ENCODE assay signal across 15 cellular contexts in genomic region chr2:233982421-233983121, GRCh38.
DNase-seq lines count a peak whose midpoint lies in the region; ATAC-seq, FAIRE-seq and TF ChIP-seq lines count a peak whose summit lies in the region.
"Had no signal": no experiment of that assay in that cellular context is flagged by ENCODE, and none has a peak within 500 bp of the region (broad histone marks: within the 10 kb centered on the region; RNA-seq: fewer than 3 reads in every experiment).

No MANE protein-coding gene starts in this region.

- in situ Hi-C loops in IMR-90 (cut with MboI; ENCODE audit: low sequenced_read_pairs) (loop anchor here (10.0 kb wide), 1 partner anchor 1132 kb away; no protein-coding TSS in a partner anchor), HepG2 (cut with HindIII; ENCODE audit: extremely low pct_ligation_motif_present, low pct_unique_long_range_greater_than_20kb) (loop anchor here (25.0 kb wide), 1 partner anchor 1130 kb away; no protein-coding TSS in a partner anchor)

- TF ChIP-seq POLR2A in IMR-90 (IDR thresholded peaks at IDR 0.05; ENCODE audit: low read depth, low read length) (no peak), HepG2 (IDR thresholded peaks at IDR 0.05; ENCODE audit: insufficient read depth in 1 of 2, low read depth in 2 of 2, low read length in 2 of 2) (no peak)

- H3K56ac ChIP-seq in IMR-90 (ENCODE audit: extremely low read depth, insufficient read depth, low read length), result no peak overlapping the region
- H3K56ac ChIP-seq in H9 (ENCODE audit: insufficient read length, low read depth, low read length), result no peak overlapping the region

- no peaks in the 10 kb centered on the region for H4K20me1 ChIP-seq in IMR-90 (ENCODE audit: insufficient read depth, low read length)
- no peaks in the 10 kb centered on the region for H4K20me1 ChIP-seq in HepG2 (ENCODE audit: insufficient read depth, low read length)
- H4K20me1 ChIP-seq in H9 (ENCODE audit: control insufficient read depth, insufficient read depth, insufficient read length), result no peaks in the 10 kb centered on the region

- peak overlapping the region; percentile 80 for H4K91ac ChIP-seq in IMR-90 (ENCODE audit: insufficient read depth, low read depth, low read length)
- no peak overlapping the region for H4K91ac ChIP-seq in H9 (ENCODE audit: insufficient read length, low read depth, low read length)

- H3K27ac Mint-ChIP-seq in MCF 10A (ENCODE audit: low read depth, unreplicated experiment) (no peak overlapping the region), H9 (no peak overlapping the region)

- H3K27me3 Mint-ChIP-seq in MCF 10A (ENCODE audit: insufficient read depth, unreplicated experiment) (no peaks in the 10 kb centered on the region), H9 (ENCODE audit: low read depth) (peaks cover 13% of the 10 kb centered on the region)

- H3K36me3 Mint-ChIP-seq in MCF 10A (ENCODE audit: insufficient read depth, unreplicated experiment), result no peaks in the 10 kb centered on the region
- peaks cover 2 to 4% (median 4%) of the 10 kb centered on the region in 3 experiments; a peak in 2 of 7 replicates for H3K36me3 Mint-ChIP-seq in H9 (ENCODE audit: insufficient read depth in 1 of 3, low read depth in 3 of 3)

- H3K4me3 ChIP-seq in IMR-90 (ENCODE audit: insufficient read depth, low read depth, low read length) (no peak overlapping the region), HepG2 (replicated peaks in 1 of 3; ENCODE audit: insufficient read depth in 1 of 3, low read depth in 2 of 3, low read length in 3 of 3) (no peak overlapping the region)

- H3K9ac ChIP-seq in IMR-90 (ENCODE audit: low read depth, low read length), result no peak overlapping the region
- no peak overlapping the region for H3K9ac ChIP-seq in HepG2 (ENCODE audit: insufficient read depth, low read depth, low read length)
- no peak overlapping the region for H3K9ac ChIP-seq in H9 (ENCODE audit: extremely low read depth, insufficient read length, low read length)

- no TSS peak for BruUV-seq in IMR-90 (replicated peaks; lab: Mats Ljungman, UMichigan)
- no TSS peak for BruUV-seq in MCF 10A (replicated peaks; lab: Mats Ljungman, UMichigan)
- no TSS peak for BruUV-seq in HepG2 (replicated peaks; lab: Mats Ljungman, UMichigan)

- H3K4me3 Mint-ChIP-seq in MCF 10A (ENCODE audit: unreplicated experiment) (no peak overlapping the region), H9 (no peak overlapping the region)
- H3K4me3 Mint-ChIP-seq: CD4-positive, CD25-positive, alpha-beta regulatory T cell had no signal

- WGBS in IMR-90 (ENCODE audit: extremely low coverage in 2 of 2, insufficient read length in 1 of 2), 2 experiments, result 86% methylated on average over 8 of the region's 13 CpGs; no CpG with 5 or more reads in 1 of the 2 experiments
- whole genome bisulfite sequencing in HepG2 (ENCODE audit: low lambda C conversion rate), result 82% methylated on average over 13 of the region's 13 CpGs
- no CpG with 5 or more reads among the region's 13 CpGs for whole genome bisulfite sequencing in H9 (ENCODE audit: extremely low coverage, insufficient read length, low lambda C conversion rate)

- TF ChIP-seq RAD21 in IMR-90 (IDR thresholded peaks at IDR 0.05; ENCODE audit: low read length), result peak; percentile 24; the same call in 1 of the 2 replicates
- no peak for TF ChIP-seq RAD21 in HepG2 (CRISPR knock-in tag; IDR thresholded peaks at IDR 0.05)

- H3K79me1 ChIP-seq in IMR-90 (ENCODE audit: low read depth in 1 of 2, low read length in 2 of 2), result no peaks in the 10 kb centered on the region
- H3K79me1 ChIP-seq in H9 (ENCODE audit: insufficient read depth, low read depth, low read length, poor library complexity, severe bottlenecking), result no peaks in the 10 kb centered on the region

- TF ChIP-seq EP300 in HepG2 (IDR thresholded peaks at IDR 0.05; ENCODE audit: low read depth in 2 of 2, low read length in 2 of 2), result 0 out of 4 replicates have a peak, but pooled peaks of 1 of the 2 experiments have one; percentile 21
- TF ChIP-seq EP300 in HepG2 (CRISPR knock-in tag; IDR thresholded peaks at IDR 0.05; ENCODE audit: borderline replicate concordance), result no peak

- POLR2A ChIA-PET in IMR-90 (lab: Charles Lee; ENCODE audit: unreplicated experiment), result no interaction called here
- POLR2A ChIA-PET in MCF 10A (lab: Yijun Ruan, JAX), result interaction anchor here (0.9 to 1.0 kb wide), 5 partner anchors 8 to 513 kb away, joined by 3 to 5 read pairs (median 4); no protein-coding TSS in a partner anchor
- POLR2A ChIA-PET in HepG2 (lab: Yijun Ruan, JAX), result no interaction called here

- H3K36me3 ChIP-seq in IMR-90 (ENCODE audit: control insufficient read depth, insufficient read depth, low read length) (no peaks in the 10 kb centered on the region), HepG2 (replicated peaks in 1 of 2; ENCODE audit: control insufficient read depth in 1 of 2, insufficient read depth in 2 of 2, low read length in 2 of 2) (no peaks in the 10 kb centered on the region)

- no peak for TF ChIP-seq CTCF in IMR-90 (conservative IDR thresholded peaks at IDR 0.05; ENCODE audit: low read depth, low read length)
- no peak for TF ChIP-seq CTCF in MCF 10A (IDR thresholded peaks at IDR 0.05; ENCODE audit: unreplicated experiment)
- TF ChIP-seq CTCF in HepG2 (CRISPR knock-in tag; IDR thresholded peaks at IDR 0.05), result no peak
- no peak for TF ChIP-seq CTCF in H9 (conservative IDR thresholded peaks at IDR 0.05)

- H3K27ac ChIP-seq in IMR-90 (ENCODE audit: insufficient read depth, low read length) (peak overlapping the region; percentile 65), HepG2 (ENCODE audit: extremely low read length, insufficient read depth, low read length) (peak overlapping the region; percentile 17), H9 (ENCODE audit: insufficient read length, low read depth, low read length) (no peak overlapping the region)

- H3K9me3 ChIP-seq in IMR-90 (ENCODE audit: control insufficient read depth, insufficient read depth, low read length) (no peaks in the 10 kb centered on the region), HepG2 (ENCODE audit: low read length) (no peaks in the 10 kb centered on the region), H9 (ENCODE audit: control insufficient read depth, low read depth, low read length) (no peaks in the 10 kb centered on the region)

- H2AK9ac ChIP-seq in IMR-90 (replicated peaks; ENCODE audit: low read depth, low read length, poor library complexity), result peak overlapping the region; percentile 79

- H3K18ac ChIP-seq in IMR-90 (ENCODE audit: low read depth, low read length) (peak overlapping the region; percentile 48), H9 (ENCODE audit: insufficient read length, low read depth, low read length) (no peak overlapping the region)

- H2BK15ac ChIP-seq in IMR-90 (ENCODE audit: low read depth, low read length), result peak overlapping the region; percentile 71; the same call in 2 of the 3 replicates
- no peak overlapping the region for H2BK15ac ChIP-seq in H9 (ENCODE audit: low read depth, low read length)

- no peak overlapping the region for H3T11ph ChIP-seq in H9 (ENCODE audit: low read length)

- peak overlapping the region; percentile 64; the same call in 1 of the 2 replicates for H3K4me2 ChIP-seq in IMR-90 (ENCODE audit: low read depth, low read length)
- peak overlapping the region; percentile 46; the same call in 1 of the 2 replicates for H3K4me2 ChIP-seq in HepG2 (ENCODE audit: low read depth, low read length)
- no peak overlapping the region for H3K4me2 ChIP-seq in H9 (ENCODE audit: insufficient read depth, insufficient read length, low read length)

- H2BK120ac ChIP-seq in IMR-90 (ENCODE audit: low read depth, low read length), result peak overlapping the region; percentile 89
- no peak overlapping the region for H2BK120ac ChIP-seq in H9 (ENCODE audit: low read depth, low read length, poor library complexity, severe bottlenecking)

- no peak overlapping the region for H2BK12ac ChIP-seq in H9 (ENCODE audit: insufficient read length, low read depth, low read length)

- no peak for FAIRE-seq in HepG2 (lab: Jason Lieb, UNC)

- H3K4me1 Mint-ChIP-seq in MCF 10A (ENCODE audit: insufficient read depth, unreplicated experiment) (peaks cover 17% of the 10 kb centered on the region), H9 (no peaks in the 10 kb centered on the region)

- dilution Hi-C loops in IMR-90 (cut with HindIII; ENCODE audit: low sequenced_read_pairs, unreplicated experiment), result no loop called here

- peaks cover 7% of the 10 kb centered on the region for H3K4me1 ChIP-seq in IMR-90 (ENCODE audit: control insufficient read depth, insufficient read depth, low read length)
- H3K4me1 ChIP-seq in HepG2 (ENCODE audit: insufficient read depth, low read length), result peaks cover 35% of the 10 kb centered on the region
- no peaks in the 10 kb centered on the region for H3K4me1 ChIP-seq in H9 (ENCODE audit: insufficient read depth, low read length)

- peak overlapping the region; percentile 96 for H2AK5ac ChIP-seq in IMR-90 (ENCODE audit: low read depth, low read length)
- no peak overlapping the region for H2AK5ac ChIP-seq in H9 (ENCODE audit: insufficient read length, low read length)

- H3K79me2 ChIP-seq in HepG2 (ENCODE audit: insufficient read depth, low read length) (no peaks in the 10 kb centered on the region), H9 (ENCODE audit: insufficient read depth, low read length) (no peaks in the 10 kb centered on the region)

- H2AFZ ChIP-seq in IMR-90 (replicated peaks; ENCODE audit: low read length, poor library complexity), result peak overlapping the region; percentile 28
- H2AFZ ChIP-seq in HepG2 (ENCODE audit: low read length), result no peak overlapping the region
- no peak overlapping the region for H2AFZ ChIP-seq in H9 (ENCODE audit: low read length)

- H3K23ac ChIP-seq in IMR-90 (ENCODE audit: low read depth, low read length) (peak overlapping the region; percentile 4; the same call in 1 of the 2 replicates), H9 (ENCODE audit: insufficient read length, low read depth, low read length) (no peak overlapping the region)

- H3K23me2 ChIP-seq in H9 (ENCODE audit: insufficient read length, low read depth, low read length, poor library complexity, severe bottlenecking), result no peaks in the 10 kb centered on the region

- H3K14ac ChIP-seq in IMR-90 (replicated peaks; ENCODE audit: low read depth, low read length) (peak overlapping the region; percentile 27; the same call in 1 of the 2 replicates), H9 (ENCODE audit: insufficient read depth, low read length) (no peak overlapping the region)

- H4K8ac ChIP-seq in IMR-90 (ENCODE audit: low read depth in 2 of 2, low read length in 2 of 2), result peak overlapping the region in 1 of 2 experiments; percentile 56; a peak in 2 of 4 replicates
- H4K8ac ChIP-seq in H9 (replicated peaks; ENCODE audit: insufficient read length, low read depth, low read length), result no peak overlapping the region

- H3K27me3 ChIP-seq in IMR-90 (ENCODE audit: control insufficient read depth, insufficient read depth, low read length) (no peaks in the 10 kb centered on the region), HepG2 (ENCODE audit: control insufficient read depth in 1 of 2, insufficient read depth in 2 of 2, low read length in 2 of 2) (no peaks in the 10 kb centered on the region), H9 (ENCODE audit: insufficient read depth, low read length) (no peaks in the 10 kb centered on the region)

- H2BK20ac ChIP-seq in IMR-90 (ENCODE audit: low read depth, low read length) (peak overlapping the region; percentile 82), H9 (ENCODE audit: low read depth, low read length, poor library complexity, severe bottlenecking) (no peak overlapping the region)

- intact Hi-C loops in IMR-90 (cut with micrococcal nuclease) (loop anchor here (1.0 kb wide), 1 partner anchor 518 kb away; no protein-coding TSS in a partner anchor), MCF 10A (cut with micrococcal nuclease) (loop anchor here (2.0 kb wide), 1 partner anchor 150 kb away; no protein-coding TSS in a partner anchor), HepG2 (cut with micrococcal nuclease; ENCODE audit: unreplicated experiment) (no loop called here)

- H2BK5ac ChIP-seq in IMR-90 (ENCODE audit: low read depth, low read length, poor library complexity, severe bottlenecking) (peak overlapping the region; percentile 66), H9 (ENCODE audit: insufficient read length, low read length) (no peak overlapping the region)

- CTCF ChIA-PET in IMR-90 (lab: Yijun Ruan, JAX), result interaction anchor here (0.6 to 2.2 kb wide), 5 partner anchors 10 to 1125 kb away, joined by 3 to 8 read pairs (median 3); no protein-coding TSS in a partner anchor
- CTCF ChIA-PET in MCF 10A (lab: Yijun Ruan, JAX), result interaction anchor here (1.3 to 1.5 kb wide), 2 partner anchors 153 to 563 kb away, joined by 3 to 8 read pairs; no protein-coding TSS in a partner anchor
- CTCF ChIA-PET in HepG2 (lab: Yijun Ruan, JAX; ENCODE audit: low intra/inter-chr PET ratio, low total read pairs), result no interaction called here

- H3K4ac ChIP-seq in IMR-90 (ENCODE audit: low read depth, low read length) (peak overlapping the region; percentile 90), H9 (ENCODE audit: low read depth, low read length) (no peak overlapping the region)

- peaks cover 4% of the 10 kb centered on the region for H3K9me1 ChIP-seq in IMR-90 (ENCODE audit: insufficient read depth, low read length)

- ATAC-seq in IMR-90 (ENCODE audit: low read depth), result peak; percentile 92
- no peak; the same call in 2 of the 3 replicates for ATAC-seq in HepG2
- ATAC-seq in HG03342 (IDR thresholded peaks at IDR 0.05; ENCODE audit: unreplicated experiment), result no peak
- ATAC-seq: left cardiac atrium had no signal

- peak overlapping the region; percentile 37; the same call in 1 of the 2 replicates for H4K5ac ChIP-seq in IMR-90 (ENCODE audit: low read depth, low read length)
- no peak overlapping the region for H4K5ac ChIP-seq in H9 (ENCODE audit: insufficient read length, low read depth, low read length)

- DNase-seq in AG08396 (ENCODE audit: low spot score) (peak; percentile 72), IMR-90 (peak; percentile 94), MCF 10A (ENCODE audit: unreplicated experiment) (peak; percentile 53), HepG2 (ENCODE audit: low spot score) (peak; percentile 45), H9 (no peak), dermis blood vessel endothelial cell (no peak), AML-193 (lab: John Stamatoyannopoulos, UW) (no peak)
- DNase-seq: aorta; CD4-positive, CD25-positive, alpha-beta regulatory T cell; left cardiac atrium; NCI-H1694; stimulated activated CD4-positive, alpha-beta T cell treated with anti-CD3 and anti-CD28 coated beads, Interleukin-1b, Interleukin-23, amount 100 ng/mL, for 48 hours; stimulated activated naive CD4-positive, alpha-beta T cell treated with Interleukin-2 at 50 U/mL for 16 hours; T-helper 9 cell had no signal

- H3K9me3 Mint-ChIP-seq in MCF 10A (ENCODE audit: unreplicated experiment) (peaks cover 9% of the 10 kb centered on the region), H9 (peaks cover 4 to 12% of the 10 kb centered on the region in 2 experiments; a peak in 4 of 5 replicates)

Comparison
In these comparisons a context has a peak if more than half of its experiments do, and no peak if none do; other contexts are left out.
1. DNase-seq: peak in AG08396 (single experiment), IMR-90 (single experiment), MCF 10A (single experiment) and HepG2 (single experiment); none in H9 (single experiment), dermis blood vessel endothelial cell (single experiment) and AML-193 (0 of 2).